9 cellular contexts compared by ENCODE assay signal in the genomic region with DNA sequence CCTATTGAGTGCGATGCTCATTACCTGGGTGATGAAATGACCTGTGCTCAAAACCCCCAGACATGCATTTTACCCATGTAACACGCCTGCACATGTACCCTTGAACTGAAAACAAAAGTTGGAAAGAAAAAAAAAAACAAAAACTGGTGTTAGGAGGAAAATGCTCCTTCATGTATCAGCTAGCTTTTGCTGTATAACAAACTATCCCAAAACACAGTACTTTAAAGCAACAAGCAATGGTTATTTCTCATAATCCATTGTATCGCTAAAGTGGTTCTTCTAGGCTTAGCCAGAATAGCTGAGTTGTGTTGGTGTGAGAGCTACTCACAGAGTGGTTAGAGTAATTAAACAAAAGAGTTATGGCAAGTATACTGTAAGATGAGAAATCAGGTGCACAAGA. TPM values are rescaled to one million over a fixed set of nuclear protein-coding genes. Genes with fewer than 3 reads are reported as not detected.
"Had no signal": no experiment of that assay in that cellular context is flagged by ENCODE, and none has a peak within 500 bp of the region (broad histone marks: within the 10 kb centered on the region; RNA-seq: fewer than 3 reads in every experiment).

No MANE protein-coding gene starts in this region.

- H3K27ac ChIP-seq: HL-60, KMS-11 had no signal

- FAIRE-seq: HTR-8/SVneo had no signal

- H3K4me3 Mint-ChIP-seq: IgD-negative memory B cell had no signal

- H3K4me1 Mint-ChIP-seq: IgD-negative memory B cell had no signal

- DNase-seq: IMR-90, KBM-7, KG1 had no signal

- H3K4me2 ChIP-seq: KMS-11 had no signal

- H3K9ac ChIP-seq: KMS-11 had no signal

RNA-seq across cellular contexts. Expression of a gene that starts 57.0 kb away (rescaled TPM):
- total RNA-seq: HT-29, HT1080, IMR-90 had no signal
- polyA plus RNA-seq: IgD-negative memory B cell, IMR-90 had no signal
